8 cellular contexts compared by ENCODE assay signal in the genomic region with DNA sequence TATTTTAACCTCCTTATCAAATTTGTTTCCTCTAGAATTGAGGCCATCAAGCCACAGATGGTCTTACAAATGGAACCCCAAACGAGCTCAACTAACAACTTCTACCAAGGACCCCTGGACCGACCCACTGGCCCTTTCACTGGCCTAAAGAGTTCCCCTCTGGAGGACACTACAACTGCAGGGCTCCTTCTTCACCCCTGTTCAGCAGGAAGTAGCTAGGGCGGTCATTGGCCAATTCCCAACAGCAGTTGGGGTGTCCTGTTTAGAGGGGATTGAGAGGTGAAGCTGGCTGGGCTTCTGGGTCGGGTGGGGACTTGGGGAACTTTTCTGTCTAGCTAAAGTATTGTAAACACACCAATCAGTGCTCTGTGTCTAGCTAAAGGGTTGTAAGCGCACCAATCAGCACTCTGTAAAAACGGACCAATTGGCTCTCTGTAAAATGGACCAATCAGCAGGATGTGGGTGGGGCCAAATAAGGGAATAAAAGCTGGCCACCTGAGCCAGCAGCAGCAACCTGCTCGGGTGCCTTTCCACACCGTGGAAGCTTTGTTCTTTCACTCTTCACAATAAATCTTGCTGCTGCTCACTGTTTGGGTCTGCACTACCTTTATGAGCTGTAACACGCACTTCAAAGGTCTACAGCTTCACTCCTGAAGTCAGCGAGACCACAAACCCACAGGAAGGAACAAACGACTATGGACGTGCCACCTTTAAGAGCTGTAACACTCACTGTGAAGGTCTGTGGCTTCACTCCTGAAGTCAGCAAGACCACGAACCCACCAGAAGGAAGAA. TPM values are rescaled to one million over a fixed set of nuclear protein-coding genes. Genes with fewer than 3 reads are reported as not detected.
A peak's percentile ranks its signal among the peaks of the same experiment; 100 is the strongest.
DNase-seq lines count a peak whose midpoint lies in the region; ATAC-seq and TF ChIP-seq lines count a peak whose summit lies in the region.
"Not testable (repeated sequence)": the region's sequence is repeated elsewhere in the genome, so short reads cannot be mapped to it uniquely, and the experiment has no call there.

No MANE protein-coding gene starts in this region.

- H3K4me3 ChIP-seq in GM23338; naive thymus-derived CD4-positive, alpha-beta T cell (ENCODE audit: low read length): not testable (repeated sequence)

- not testable (repeated sequence) for H3K4me3 Mint-ChIP-seq in GM23338, WTC11
- H3K4me3 Mint-ChIP-seq in activated CD8-positive, alpha-beta T cell treated with anti-CD3 and anti-CD28 coated beads, Interleukin-2, amount 10 ng/mL, durations not matched to agents 7 days and 5 days: peak overlapping the region; percentile 36
- H3K4me3 Mint-ChIP-seq in activated T-cell treated with anti-CD3 and anti-CD28 coated beads, Interleukin-2, amount 50 U/mL, for 72 hours: peak overlapping the region; percentile 20 to 65
- H3K4me3 Mint-ChIP-seq in activated naive CD8-positive, alpha-beta T cell treated with anti-CD3 and anti-CD28 coated beads, Interleukin-2, amount 10 ng/mL, durations not matched to agents 7 days and 5 days: peak overlapping the region; percentile 45
- peak overlapping the region; percentile 43 to 82 (median 74) for H3K4me3 Mint-ChIP-seq in naive thymus-derived CD4-positive, alpha-beta T cell
- H3K4me3 Mint-ChIP-seq in stimulated activated naive CD8-positive, alpha-beta T cell treated with anti-CD3 and anti-CD28 coated beads, Interleukin-15, Interleukin-2, amounts not matched to agents 100 ng/mL and 50 ng/mL, for 24 hours: peak overlapping the region; percentile 74

- not testable (repeated sequence) for DNase-seq in GM23338 (ENCODE audit: low spot score); WTC11 (ENCODE audit: low spot score)
- DNase-seq in activated CD8-positive, alpha-beta T cell treated with anti-CD3 and anti-CD28 coated beads, Interleukin-2, amount 10 ng/mL, durations not matched to agents 7 days and 5 days: peak; percentile 80
- DNase-seq in activated T-cell treated with anti-CD3 and anti-CD28 coated beads, Interleukin-2, amount 50 U/mL, for 72 hours: peak; percentile 48 to 64
- peak; percentile 45 for DNase-seq in activated naive CD8-positive, alpha-beta T cell treated with anti-CD3 and anti-CD28 coated beads, Interleukin-2, amount 10 ng/mL, durations not matched to agents 7 days and 5 days
- peak in 8 of 9 donors; percentile 24 to 81 (median 72) for DNase-seq in naive thymus-derived CD4-positive, alpha-beta T cell
- peak; percentile 8 to 14 for DNase-seq in stimulated activated CD4-positive, alpha-beta T cell treated with anti-CD3 and anti-CD28 coated beads, Interleukin-4, amount 100 ng/mL, for 48 hours (ENCODE audit: low read depth in 2 of 2)

- H3K27ac ChIP-seq in GM23338 (ENCODE audit: low read depth): not testable (repeated sequence)
- peak overlapping the region; percentile 38 for H3K27ac ChIP-seq in naive thymus-derived CD4-positive, alpha-beta T cell (ENCODE audit: low read depth, low read length)

- H3K9me3 Mint-ChIP-seq in GM23338; activated CD8-positive, alpha-beta T cell treated with anti-CD3 and anti-CD28 coated beads, Interleukin-2, amount 10 ng/mL, durations not matched to agents 7 days and 5 days (ENCODE audit: insufficient read depth); activated T-cell treated with anti-CD3 and anti-CD28 coated beads, Interleukin-2, amount 50 U/mL, for 72 hours; activated naive CD8-positive, alpha-beta T cell treated with anti-CD3 and anti-CD28 coated beads, Interleukin-2, amount 10 ng/mL, durations not matched to agents 7 days and 5 days; naive thymus-derived CD4-positive, alpha-beta T cell; stimulated activated naive CD8-positive, alpha-beta T cell treated with anti-CD3 and anti-CD28 coated beads, Interleukin-15, Interleukin-2, amounts not matched to agents 100 ng/mL and 50 ng/mL, for 24 hours: not testable (repeated sequence)
- peaks cover 16% of the 10 kb centered on the region for H3K9me3 Mint-ChIP-seq in WTC11

- intact Hi-C loops in naive thymus-derived CD4-positive, alpha-beta T cell (cut with micrococcal nuclease): loop anchor here (1.0 to 10.0 kb wide), 4 partner anchors 30 to 782 kb away; partner anchors contain the start of genes KCNH1 (in 1 of the 2) and RCOR3 (in 1 of the 2)

- peaks cover 13% of the 10 kb centered on the region; the same call in 1 of the 2 replicates for H3K4me1 ChIP-seq in GM23338 (ENCODE audit: insufficient read depth)
- peaks cover 13 to 17% of the 10 kb centered on the region in 2 donors for H3K4me1 ChIP-seq in naive thymus-derived CD4-positive, alpha-beta T cell (ENCODE audit: control insufficient read depth in 2 of 2, insufficient read depth in 2 of 2, low read length in 2 of 2)

- not testable (repeated sequence) for H3K27ac Mint-ChIP-seq in GM23338, WTC11
- H3K27ac Mint-ChIP-seq in activated CD8-positive, alpha-beta T cell treated with anti-CD3 and anti-CD28 coated beads, Interleukin-2, amount 10 ng/mL, durations not matched to agents 7 days and 5 days: peak overlapping the region; percentile 86
- H3K27ac Mint-ChIP-seq in activated T-cell treated with anti-CD3 and anti-CD28 coated beads, Interleukin-2, amount 50 U/mL, for 72 hours: peak overlapping the region; percentile 38
- peak overlapping the region; percentile 69 for H3K27ac Mint-ChIP-seq in activated naive CD8-positive, alpha-beta T cell treated with anti-CD3 and anti-CD28 coated beads, Interleukin-2, amount 10 ng/mL, durations not matched to agents 7 days and 5 days
- H3K27ac Mint-ChIP-seq in naive thymus-derived CD4-positive, alpha-beta T cell: peak overlapping the region; percentile 67 to 90 (median 82)
- H3K27ac Mint-ChIP-seq in stimulated activated naive CD8-positive, alpha-beta T cell treated with anti-CD3 and anti-CD28 coated beads, Interleukin-15, Interleukin-2, amounts not matched to agents 100 ng/mL and 50 ng/mL, for 24 hours: peak overlapping the region; percentile 92

- not testable (repeated sequence) for H3K79me2 ChIP-seq in GM23338 (replicated peaks; ENCODE audit: insufficient read depth)

- ATAC-seq in GM23338, WTC11: not testable (repeated sequence)
- ATAC-seq in activated CD8-positive, alpha-beta T cell treated with anti-CD3 and anti-CD28 coated beads, Interleukin-2, amount 10 ng/mL, durations not matched to agents 7 days and 5 days: peak; percentile 86
- ATAC-seq in activated T-cell treated with anti-CD3 and anti-CD28 coated beads, Interleukin-2, amount 50 U/mL, for 72 hours (replicated peaks in 1 of 2): peak; percentile 90 to 97
- ATAC-seq in activated naive CD8-positive, alpha-beta T cell treated with anti-CD3 and anti-CD28 coated beads, Interleukin-2, amount 10 ng/mL, durations not matched to agents 7 days and 5 days (ENCODE audit: low read depth): peak; percentile 82
- peak; percentile 83 for ATAC-seq in naive thymus-derived CD4-positive, alpha-beta T cell

- not testable (repeated sequence) for H3K9me2 ChIP-seq in GM23338 (ENCODE audit: insufficient read depth)

- CTCF ChIA-PET in WTC11 (lab: Charles Lee): not testable (repeated sequence)
- CTCF ChIA-PET in activated CD8-positive, alpha-beta T cell treated with anti-CD3 and anti-CD28 coated beads, Interleukin-2, amount 10 ng/mL, durations not matched to agents 7 days and 5 days (lab: Charles Lee): interaction anchor here (0.9 to 1.1 kb wide), 2 partner anchors 19 to 30 kb away, joined by 4 to 5 read pairs; partner anchors contain the start of gene RCOR3
- CTCF ChIA-PET in naive thymus-derived CD4-positive, alpha-beta T cell (lab: Charles Lee): interaction anchor here (1.1 kb wide), 1 partner anchor 32 kb away, joined by 3 read pairs; no protein-coding TSS in a partner anchor

- H3K27me3 Mint-ChIP-seq in GM23338 (ENCODE audit: insufficient read depth, low read depth, poor library complexity); WTC11 (ENCODE audit: low read depth); activated CD8-positive, alpha-beta T cell treated with anti-CD3 and anti-CD28 coated beads, Interleukin-2, amount 10 ng/mL, durations not matched to agents 7 days and 5 days (ENCODE audit: low read depth); activated T-cell treated with anti-CD3 and anti-CD28 coated beads, Interleukin-2, amount 50 U/mL, for 72 hours (ENCODE audit: low read depth); activated naive CD8-positive, alpha-beta T cell treated with anti-CD3 and anti-CD28 coated beads, Interleukin-2, amount 10 ng/mL, durations not matched to agents 7 days and 5 days; naive thymus-derived CD4-positive, alpha-beta T cell; stimulated activated naive CD8-positive, alpha-beta T cell treated with anti-CD3 and anti-CD28 coated beads, Interleukin-15, Interleukin-2, amounts not matched to agents 100 ng/mL and 50 ng/mL, for 24 hours: not testable (repeated sequence)

- 0 out of 2 replicates have a peak overlapping the region, but pooled peaks have one; percentile 14 for H2AFZ ChIP-seq in GM23338

- not testable (repeated sequence) for H3K36me3 ChIP-seq in GM23338 (ENCODE audit: insufficient read depth); naive thymus-derived CD4-positive, alpha-beta T cell (ENCODE audit: control insufficient read depth in 2 of 3, insufficient read depth in 3 of 3, low read length in 3 of 3)

- not testable (repeated sequence) for H3F3A ChIP-seq in GM23338 (replicated peaks; ENCODE audit: low read depth)

- H3K36me3 Mint-ChIP-seq in GM23338 (ENCODE audit: low read depth); WTC11; activated CD8-positive, alpha-beta T cell treated with anti-CD3 and anti-CD28 coated beads, Interleukin-2, amount 10 ng/mL, durations not matched to agents 7 days and 5 days (ENCODE audit: low read depth); activated T-cell treated with anti-CD3 and anti-CD28 coated beads, Interleukin-2, amount 50 U/mL, for 72 hours (ENCODE audit: insufficient read depth in 2 of 2); activated naive CD8-positive, alpha-beta T cell treated with anti-CD3 and anti-CD28 coated beads, Interleukin-2, amount 10 ng/mL, durations not matched to agents 7 days and 5 days; naive thymus-derived CD4-positive, alpha-beta T cell; stimulated activated naive CD8-positive, alpha-beta T cell treated with anti-CD3 and anti-CD28 coated beads, Interleukin-15, Interleukin-2, amounts not matched to agents 100 ng/mL and 50 ng/mL, for 24 hours (ENCODE audit: low read depth): not testable (repeated sequence)

- H4K20me1 ChIP-seq in GM23338 (replicated peaks; ENCODE audit: insufficient read depth): not testable (repeated sequence)

- not testable (repeated sequence) for TF ChIP-seq CTCF in GM23338 (conservative IDR thresholded peaks at IDR 0.05; ENCODE audit: low read depth in 2 of 2); WTC11 (IDR thresholded peaks at IDR 0.05)

- H3K9me3 ChIP-seq in naive thymus-derived CD4-positive, alpha-beta T cell (ENCODE audit: control insufficient read depth in 2 of 3, low read length in 3 of 3): not testable (repeated sequence)

- H3K27me3 ChIP-seq in GM23338 (ENCODE audit: insufficient read depth); naive thymus-derived CD4-positive, alpha-beta T cell (ENCODE audit: control insufficient read depth in 2 of 2, insufficient read depth in 2 of 2, low read length in 2 of 2): not testable (repeated sequence)

- not testable (repeated sequence) for H3K4me2 ChIP-seq in GM23338

- not testable (repeated sequence) for H3K4me1 Mint-ChIP-seq in GM23338, WTC11
- H3K4me1 Mint-ChIP-seq in activated CD8-positive, alpha-beta T cell treated with anti-CD3 and anti-CD28 coated beads, Interleukin-2, amount 10 ng/mL, durations not matched to agents 7 days and 5 days (ENCODE audit: low read depth): peaks cover 25% of the 10 kb centered on the region
- H3K4me1 Mint-ChIP-seq in activated T-cell treated with anti-CD3 and anti-CD28 coated beads, Interleukin-2, amount 50 U/mL, for 72 hours (ENCODE audit: low read depth): peaks cover 29% of the 10 kb centered on the region
- peaks cover 23% of the 10 kb centered on the region for H3K4me1 Mint-ChIP-seq in activated naive CD8-positive, alpha-beta T cell treated with anti-CD3 and anti-CD28 coated beads, Interleukin-2, amount 10 ng/mL, durations not matched to agents 7 days and 5 days
- H3K4me1 Mint-ChIP-seq in naive thymus-derived CD4-positive, alpha-beta T cell: peaks cover 15 to 41% (median 30%) of the 10 kb centered on the region in 7 donors
- peaks cover 27% of the 10 kb centered on the region for H3K4me1 Mint-ChIP-seq in stimulated activated naive CD8-positive, alpha-beta T cell treated with anti-CD3 and anti-CD28 coated beads, Interleukin-15, Interleukin-2, amounts not matched to agents 100 ng/mL and 50 ng/mL, for 24 hours (ENCODE audit: low read depth)

- POLR2A ChIA-PET in WTC11 (lab: Charles Lee): not testable (repeated sequence)
- POLR2A ChIA-PET in activated CD8-positive, alpha-beta T cell treated with anti-CD3 and anti-CD28 coated beads, Interleukin-2, amount 10 ng/mL, durations not matched to agents 7 days and 5 days (lab: Charles Lee): interaction anchor here (0.6 to 1.3 kb wide), 3 partner anchors 19 to 32 kb away, joined by 3 to 8 read pairs (median 4); partner anchors contain the start of gene RCOR3
- POLR2A ChIA-PET in activated naive CD8-positive, alpha-beta T cell treated with anti-CD3 and anti-CD28 coated beads, Interleukin-2, amount 10 ng/mL, durations not matched to agents 7 days and 5 days (lab: Charles Lee): interaction anchor here (0.8 to 1.3 kb wide), 2 partner anchors 30 to 32 kb away, joined by 3 to 13 read pairs; partner anchors contain the start of gene RCOR3
- POLR2A ChIA-PET in naive thymus-derived CD4-positive, alpha-beta T cell (lab: Charles Lee): interaction anchor here (0.6 to 1.6 kb wide), 3 partner anchors 29 to 347 kb away, joined by 3 to 12 read pairs (median 3); partner anchors contain the start of gene RCOR3

RNA-seq across cellular contexts. Expression of gene RCOR3, which starts 30.4 kb away (rescaled TPM):
- total RNA-seq in GM23338 (2014; rRNA removed; shearing (Covaris generic)): 26.2 and 30.5 TPM in 2 replicates
- polyA plus RNA-seq in GM23338 (2016; fragmentation: Nextera tagmentation; extraction: Ambion mirVana): 15.3 and 19.4 TPM in 2 replicates
- 28.3 to 35.9 TPM (median 30.6 TPM) in 3 replicates for total RNA-seq in WTC11 (2021)
- total RNA-seq in activated CD8-positive, alpha-beta T cell treated with anti-CD3 and anti-CD28 coated beads, Interleukin-2, amount 10 ng/mL, durations not matched to agents 7 days and 5 days: 10 to 100 TPM; 47.2 to 50.6 TPM
- 10 to 100 TPM; 50.2 to 61.0 TPM for total RNA-seq in activated T-cell treated with anti-CD3 and anti-CD28 coated beads, Interleukin-2, amount 50 U/mL, for 72 hours
- total RNA-seq in activated naive CD8-positive, alpha-beta T cell treated with anti-CD3 and anti-CD28 coated beads, Interleukin-2, amount 10 ng/mL, durations not matched to agents 7 days and 5 days: 10 to 100 TPM; 54.8 to 61.1 TPM
- 10 to 100 TPM; 42.3 to 98.0 (median 82.8) TPM for total RNA-seq in naive thymus-derived CD4-positive, alpha-beta T cell
- polyA plus RNA-seq in naive thymus-derived CD4-positive, alpha-beta T cell: 10 to 100 TPM; 26.8 to 31.1 TPM
